Comparison of ENCODE assay signal across 16 cellular contexts in genomic region chr16:67429053-67429798, GRCh38. TPM values are rescaled to one million over a fixed set of nuclear protein-coding genes. Genes with fewer than 3 reads are reported as not detected.
DNase-seq lines count a peak whose midpoint lies in the region; ATAC-seq and TF ChIP-seq lines count a peak whose summit lies in the region.
"Had no signal": no experiment of that assay in that cellular context is flagged by ENCODE, and none has a peak within 500 bp of the region (broad histone marks: within the 10 kb centered on the region; RNA-seq: fewer than 3 reads in every experiment).

No MANE protein-coding gene starts in this region.

- no peak for TF ChIP-seq EP300 in upper lobe of left lung (IDR thresholded peaks at IDR 0.05)
- TF ChIP-seq EP300 in gastroesophageal sphincter (IDR thresholded peaks at IDR 0.05) = no peak

- no peak for TF ChIP-seq POLR2A in upper lobe of left lung (IDR thresholded peaks at IDR 0.05)
- TF ChIP-seq POLR2A in gastroesophageal sphincter (IDR thresholded peaks at IDR 0.05) = no peak

- no peaks in the 10 kb centered on the region for H3K9me3 ChIP-seq in HAP-1
- no peaks in the 10 kb centered on the region for H3K9me3 ChIP-seq in muscle layer of duodenum (ENCODE audit: control insufficient read depth in 1 of 2, low read length in 2 of 2)
- no peaks in the 10 kb centered on the region for H3K9me3 ChIP-seq in upper lobe of left lung
- H3K9me3 ChIP-seq in gastroesophageal sphincter = no peaks in the 10 kb centered on the region

- POLR2A ChIA-PET in activated naive CD8-positive, alpha-beta T cell treated with anti-CD3 and anti-CD28 coated beads, Interleukin-2, amount 10 ng/mL, durations not matched to agents 7 days and 5 days (lab: Charles Lee) = no interaction called here

- 100% methylated on average over 3 of the region's 3 CpGs for WGBS in upper lobe of left lung, 2 donors
- WGBS in gastroesophageal sphincter (ENCODE audit: low coverage in 1 of 2), 2 donors = 90 to 100% methylated on average over 1 to 2 of the region's 3 CpGs

- no peaks in the 10 kb centered on the region for H3K9me3 Mint-ChIP-seq in activated naive CD8-positive, alpha-beta T cell treated with anti-CD3 and anti-CD28 coated beads, Interleukin-2, amount 10 ng/mL, durations not matched to agents 7 days and 5 days
- H3K9me3 Mint-ChIP-seq: dendritic cell treated with granulocyte-macrophage colony-stimulating factor and Interleukin-4, amounts not matched to agents 40 ng/mL and 50 ng/mL, for 4 days had no signal

- H3K27ac ChIP-seq in C4-2B = peak overlapping the region; percentile 94
- peak overlapping the region; percentile 74 for H3K27ac ChIP-seq in muscle layer of duodenum (ENCODE audit: low read length)
- H3K27ac ChIP-seq in upper lobe of left lung = no peak overlapping the region
- H3K27ac ChIP-seq in gastroesophageal sphincter = no peak overlapping the region

- peaks cover 7% of the 10 kb centered on the region for H3K4me1 Mint-ChIP-seq in activated naive CD8-positive, alpha-beta T cell treated with anti-CD3 and anti-CD28 coated beads, Interleukin-2, amount 10 ng/mL, durations not matched to agents 7 days and 5 days

- H3K36me3 Mint-ChIP-seq in activated naive CD8-positive, alpha-beta T cell treated with anti-CD3 and anti-CD28 coated beads, Interleukin-2, amount 10 ng/mL, durations not matched to agents 7 days and 5 days = no peaks in the 10 kb centered on the region

- H3K4me1 ChIP-seq in HAP-1 (peaks cover 21% of the 10 kb centered on the region), muscle layer of duodenum (ENCODE audit: control insufficient read depth in 1 of 2, insufficient read depth in 2 of 2, low read length in 2 of 2) (peaks cover 0 to 21% of the 10 kb centered on the region in 2 donors), upper lobe of left lung (peaks cover 27 to 45% (median 37%) of the 10 kb centered on the region in 4 donors), gastroesophageal sphincter (peaks cover 0 to 41% (median 15%) of the 10 kb centered on the region in 3 donors)

- H3K27ac Mint-ChIP-seq in activated naive CD8-positive, alpha-beta T cell treated with anti-CD3 and anti-CD28 coated beads, Interleukin-2, amount 10 ng/mL, durations not matched to agents 7 days and 5 days = no peak overlapping the region

- H3K4me3 Mint-ChIP-seq in activated naive CD8-positive, alpha-beta T cell treated with anti-CD3 and anti-CD28 coated beads, Interleukin-2, amount 10 ng/mL, durations not matched to agents 7 days and 5 days = peak overlapping the region; percentile 43

- H3K27me3 Mint-ChIP-seq in activated naive CD8-positive, alpha-beta T cell treated with anti-CD3 and anti-CD28 coated beads, Interleukin-2, amount 10 ng/mL, durations not matched to agents 7 days and 5 days = peaks cover 45% of the 10 kb centered on the region

- ATAC-seq in activated naive CD8-positive, alpha-beta T cell treated with anti-CD3 and anti-CD28 coated beads, Interleukin-2, amount 10 ng/mL, durations not matched to agents 7 days and 5 days (ENCODE audit: low read depth) = no peak
- ATAC-seq in upper lobe of left lung (ENCODE audit: low FRiP score in 2 of 2) = no peak
- no peak for ATAC-seq in GM18520 (IDR thresholded peaks at IDR 0.05; ENCODE audit: unreplicated experiment)
- no peak for ATAC-seq in gastroesophageal sphincter

- H3K27me3 ChIP-seq in HAP-1 (ENCODE audit: low read depth) (no peaks in the 10 kb centered on the region), muscle layer of duodenum (ENCODE audit: low read depth, low read length) (no peaks in the 10 kb centered on the region), upper lobe of left lung (peaks cover 0 to 12% (median 4%) of the 10 kb centered on the region in 4 donors), gastroesophageal sphincter (peaks cover 59% of the 10 kb centered on the region)

- TF ChIP-seq CTCF in C4-2B (conservative IDR thresholded peaks at IDR 0.05) (no peak), upper lobe of left lung (IDR thresholded peaks at IDR 0.05) (no peak), gastroesophageal sphincter (IDR thresholded peaks at IDR 0.05) (no peak)

- in situ Hi-C loops in HAP-1 (cut with MboI; ENCODE audit: low sequenced_read_pairs) = no loop called here

- no peaks in the 10 kb centered on the region for H3K36me3 ChIP-seq in HAP-1 (replicated peaks)
- no peaks in the 10 kb centered on the region for H3K36me3 ChIP-seq in muscle layer of duodenum (ENCODE audit: control insufficient read depth in 1 of 2, insufficient read depth in 2 of 2, low read length in 2 of 2)
- no peaks in the 10 kb centered on the region for H3K36me3 ChIP-seq in upper lobe of left lung
- H3K36me3 ChIP-seq in gastroesophageal sphincter = no peaks in the 10 kb centered on the region

- no peak for DNase-seq in HAP-1 (ENCODE audit: low spot score in 2 of 2)
- no peak for DNase-seq in activated naive CD8-positive, alpha-beta T cell treated with anti-CD3 and anti-CD28 coated beads, Interleukin-2, amount 10 ng/mL, durations not matched to agents 7 days and 5 days
- DNase-seq in NCI-H2196 (lab: John Stamatoyannopoulos, UW; ENCODE audit: unreplicated experiment) = no peak
- no peak for DNase-seq in upper lobe of left lung
- DNase-seq: activated CD4-positive, alpha-beta T cell treated with anti-CD3 and anti-CD28 coated beads, Interleukin-2, amount 50 U/mL, for 48 hours; amniotic stem cell; HCEC 1CT; MV-4-11; NCI-H2171 had no signal

- H3K4me3 ChIP-seq in HAP-1 (peak overlapping the region; percentile 49), muscle layer of duodenum (ENCODE audit: low read depth in 1 of 2, low read length in 2 of 2) (peak overlapping the region in 1 of 2 donors; percentile 11), upper lobe of left lung (no peak overlapping the region), gastroesophageal sphincter (no peak overlapping the region)

RNA-seq across cellular contexts. Expression of gene HSD11B2, which starts 1.7 kb away (rescaled TPM):
- not detected for total RNA-seq in activated naive CD8-positive, alpha-beta T cell treated with anti-CD3 and anti-CD28 coated beads, Interleukin-2, amount 10 ng/mL, durations not matched to agents 7 days and 5 days
- total RNA-seq in upper lobe of left lung (1 to 10 TPM in 5 of 6 donors, under 1 TPM in 1; 0.78 to 5.0 (median 1.6) TPM), gastroesophageal sphincter (1 to 10 TPM in 1 of 4 donors, under 1 TPM in 2, not detected in 1; 0.19 to 2.1 (median 0.27) TPM)
- total RNA-seq: mononuclear cell had no signal

RNA-seq across cellular contexts. Expression of gene ZDHHC1, which starts 12.9 kb away (rescaled TPM):
- under 1 TPM; 0.36 to 0.40 TPM for total RNA-seq in activated naive CD8-positive, alpha-beta T cell treated with anti-CD3 and anti-CD28 coated beads, Interleukin-2, amount 10 ng/mL, durations not matched to agents 7 days and 5 days
- 10 to 100 TPM; 14.7 to 49.2 (median 21.4) TPM for total RNA-seq in upper lobe of left lung
- 10 to 100 TPM in 3 of 4 donors, 1 to 10 TPM in 1; 7.5 to 26.7 (median 17.3) TPM for total RNA-seq in gastroesophageal sphincter

RNA-seq across cellular contexts. Expression of gene TPPP3, which starts 35.9 kb away (rescaled TPM):
- not detected for total RNA-seq in activated naive CD8-positive, alpha-beta T cell treated with anti-CD3 and anti-CD28 coated beads, Interleukin-2, amount 10 ng/mL, durations not matched to agents 7 days and 5 days
- 100 to 1,000 TPM in 4 of 6 donors, 10 to 100 TPM in 2; 40.0 to 167 (median 112) TPM for total RNA-seq in upper lobe of left lung
- 100 to 1,000 TPM in 1 of 4 donors, 10 to 100 TPM in 3; 14.8 to 111 (median 55.0) TPM for total RNA-seq in gastroesophageal sphincter

RNA-seq across cellular contexts. Expression of gene ATP6V0D1, which starts 51.7 kb away (rescaled TPM):
- 10 to 100 TPM; 41.8 to 48.8 TPM for total RNA-seq in activated naive CD8-positive, alpha-beta T cell treated with anti-CD3 and anti-CD28 coated beads, Interleukin-2, amount 10 ng/mL, durations not matched to agents 7 days and 5 days
- 100 to 1,000 TPM in 4 of 6 donors, 10 to 100 TPM in 2; 69.1 to 221 (median 147) TPM for total RNA-seq in upper lobe of left lung
- total RNA-seq in gastroesophageal sphincter = 100 to 1,000 TPM in 2 of 4 donors, 10 to 100 TPM in 2; 94.2 to 145 (median 110) TPM

RNA-seq across cellular contexts. Expression of gene AGRP, which starts 54.1 kb away (rescaled TPM):
- not detected for total RNA-seq in activated naive CD8-positive, alpha-beta T cell treated with anti-CD3 and anti-CD28 coated beads, Interleukin-2, amount 10 ng/mL, durations not matched to agents 7 days and 5 days
- total RNA-seq in upper lobe of left lung = 1 to 10 TPM in 3 of 6 donors, not detected in 3; 3.5 to 7.6 (median 3.8) TPM
- total RNA-seq in gastroesophageal sphincter = not detected
- total RNA-seq: mononuclear cell, sciatic nerve had no signal

Comparison
In these comparisons a context has a peak if more than half of its experiments do, and no peak if none do; other contexts are left out.
1. H3K27ac ChIP-seq: peak in C4-2B (single experiment) and muscle layer of duodenum (single experiment); none in upper lobe of left lung (0 of 4) and gastroesophageal sphincter (0 of 4).
2. RNA of gene ZDHHC1, which starts 12.9 kb away (total RNA-seq): 14.7 to 49.2 TPM in upper lobe of left lung and 7.5 to 26.7 TPM in gastroesophageal sphincter; 0.36 to 0.40 TPM in activated naive CD8-positive, alpha-beta T cell treated with anti-CD3 and anti-CD28 coated beads, Interleukin-2, amount 10 ng/mL, durations not matched to agents 7 days and 5 days; every median in the first group is over 4 times any median in the second.
3. RNA of gene TPPP3, which starts 35.9 kb away (total RNA-seq): 40.0 to 167 TPM in upper lobe of left lung and 14.8 to 111 TPM in gastroesophageal sphincter; not detected in activated naive CD8-positive, alpha-beta T cell treated with anti-CD3 and anti-CD28 coated beads, Interleukin-2, amount 10 ng/mL, durations not matched to agents 7 days and 5 days; every median in the first group is over 10 times any median in the second.